In genomic region chr19:30171795-30172642, GRCh38 we compare ENCODE assay signal across 1 cellular context.
TF ChIP-seq lines count a peak whose summit lies in the region.

No MANE protein-coding gene starts in this region.

TF ChIP-seq in H1, 55 proteins besides CTCF, POLR2A, EP300 and RAD21:
- TF ChIP-seq RNF2 (IDR thresholded peaks at IDR 0.05; ENCODE audit: borderline replicate concordance, low read depth, low read length, missing control alignments, poor library complexity, severe bottlenecking) (no peak), ZNF274 (IDR thresholded peaks at IDR 0.05; ENCODE audit: borderline replicate concordance, extremely low read depth, low read length) (no peak), CBX5 (IDR thresholded peaks at IDR 0.05; ENCODE audit: low read depth, low read length) (no peak), JUN (IDR thresholded peaks at IDR 0.05; ENCODE audit: low read depth, low read length) (no peak)
TF ChIP-seq in H1: peak in this region for 0.
